In the genomic region with DNA sequence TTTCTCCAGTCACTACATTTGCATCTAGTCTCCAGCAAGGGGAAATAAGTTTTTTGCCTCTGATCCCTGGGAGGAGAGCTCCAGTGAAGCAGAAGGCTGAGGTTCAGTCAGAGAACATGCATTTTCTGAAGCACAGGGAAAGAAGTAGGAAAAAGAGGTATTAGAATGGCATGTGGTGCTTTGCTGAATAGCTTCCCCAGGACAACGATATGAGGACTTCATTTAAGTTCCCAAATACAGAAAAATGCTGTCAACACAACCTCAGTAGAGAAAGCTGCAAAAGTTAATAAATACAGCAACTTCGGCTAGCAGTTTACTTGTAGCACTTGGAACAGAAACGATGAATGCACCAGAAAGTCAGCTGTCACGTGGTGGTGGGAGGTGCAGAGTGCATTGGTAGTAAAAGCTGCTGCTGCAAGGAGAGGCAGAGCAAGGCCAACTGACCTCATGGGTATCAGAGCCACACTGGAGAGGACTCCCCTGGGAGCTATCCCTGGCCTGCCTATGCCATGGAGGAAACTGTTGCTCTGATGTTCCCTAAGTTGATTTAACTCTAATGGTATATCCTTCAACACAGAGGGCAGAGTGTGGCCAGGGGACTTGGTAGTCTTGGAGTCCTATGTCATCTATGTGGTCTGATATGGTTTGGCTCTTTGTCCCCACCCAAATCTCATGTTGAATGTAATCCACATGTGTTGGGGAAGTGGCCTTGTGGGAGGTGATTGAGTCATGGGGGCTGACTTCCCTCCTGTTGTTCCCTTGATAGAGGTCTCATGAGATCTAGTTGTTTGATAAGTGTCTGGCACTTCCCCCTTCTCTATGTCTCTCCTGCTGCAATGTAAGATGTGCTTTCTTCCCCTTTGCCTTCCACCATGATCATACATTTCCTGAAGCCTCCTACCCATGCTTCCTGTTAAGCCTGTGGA, we compare ENCODE assay signal across 18 cellular contexts.
A peak's percentile ranks its signal among the peaks of the same experiment; 100 is the strongest.
DNase-seq lines count a peak whose midpoint lies in the region; ATAC-seq, FAIRE-seq and TF ChIP-seq lines count a peak whose summit lies in the region.
"Had no signal": no experiment of that assay in that cellular context is flagged by ENCODE, and none has a peak within 500 bp of the region (broad histone marks: within the 10 kb centered on the region; RNA-seq: fewer than 3 reads in every experiment).

No MANE protein-coding gene starts in this region.

- H3K23me2 ChIP-seq in H1 (ENCODE audit: low read depth, low read length), result no peaks in the 10 kb centered on the region

- H3K14ac ChIP-seq in H1 (ENCODE audit: insufficient read length), result no peak overlapping the region

- H2BK20ac ChIP-seq in H1 (ENCODE audit: low read length), result no peak overlapping the region

- no peak overlapping the region for H3K4ac ChIP-seq in H1 (replicated peaks; ENCODE audit: insufficient read length, low read depth, low read length)

- H3K27ac ChIP-seq in HepG2 (ENCODE audit: extremely low read length, insufficient read depth, low read length) (no peak overlapping the region), right lobe of liver (no peak overlapping the region), H1 (ENCODE audit: low read depth, low read length) (no peak overlapping the region; the same call in 1 of the 2 replicates), upper lobe of right lung (no peak overlapping the region), PC-9 (no peak overlapping the region)
- H3K27ac ChIP-seq: heart right ventricle, Peyer's patch, skin epidermis, stomach had no signal

- POLR2A ChIA-PET in HepG2 (lab: Yijun Ruan, JAX) (no interaction called here), H1 (lab: Charles Lee; ENCODE audit: partially characterized antibody) (no interaction called here), PC-9 (lab: Charles Lee; ENCODE audit: unreplicated experiment) (no interaction called here)

- no peaks in the 10 kb centered on the region for H3K9me2 ChIP-seq in PC-9 (ENCODE audit: insufficient read depth)

- no peak overlapping the region for H3K18ac ChIP-seq in H1 (ENCODE audit: extremely low read depth, low read length)

- H4K8ac ChIP-seq in H1 (ENCODE audit: extremely low read depth, insufficient read depth, low read length), result no peak overlapping the region

- no peak for TF ChIP-seq RAD21 in HepG2 (CRISPR knock-in tag; IDR thresholded peaks at IDR 0.05)
- TF ChIP-seq RAD21 in H1 (IDR thresholded peaks at IDR 0.05 in 1 of 2, conservative IDR thresholded peaks at IDR 0.05 in 1 of 2; ENCODE audit: low read depth in 2 of 2, low read length in 2 of 2), result no peak

- H3K36me3 ChIP-seq in HepG2 (replicated peaks in 1 of 2; ENCODE audit: control insufficient read depth in 1 of 2, insufficient read depth in 2 of 2, low read length in 2 of 2) (no peaks in the 10 kb centered on the region), right lobe of liver (no peaks in the 10 kb centered on the region), H1 (ENCODE audit: control insufficient read depth in 2 of 4, insufficient read depth in 4 of 4, low read length in 3 of 4) (no peaks in the 10 kb centered on the region), upper lobe of right lung (no peaks in the 10 kb centered on the region), PC-9 (ENCODE audit: low read depth) (no peaks in the 10 kb centered on the region)
- H3K36me3 ChIP-seq: heart right ventricle, Peyer's patch, stomach had no signal

- CTCF ChIA-PET in HepG2 (lab: Yijun Ruan, JAX; ENCODE audit: low intra/inter-chr PET ratio, low total read pairs) (no interaction called here), H1 (lab: Charles Lee; ENCODE audit: partially characterized antibody) (interaction anchor here (1.0 to 1.2 kb wide), 2 partner anchors 10 to 208 kb away, joined by 3 read pairs; no protein-coding TSS in a partner anchor), PC-9 (lab: Charles Lee) (no interaction called here)

- BruUV-seq in HepG2 (replicated peaks; lab: Mats Ljungman, UMichigan), result no TSS peak
- BruUV-seq in PC-9 (replicated peaks; lab: Mats Ljungman, UMichigan), result no TSS peak

- H2BK12ac ChIP-seq in H1 (ENCODE audit: low read depth, low read length), result no peak overlapping the region

- FAIRE-seq in HepG2 (lab: Jason Lieb, UNC), result no peak
- FAIRE-seq in H1 (lab: Jason Lieb, UNC), result no peak

- H2BK5ac ChIP-seq in H1 (ENCODE audit: low read depth, low read length), result no peak overlapping the region

- H2BK15ac ChIP-seq in H1 (ENCODE audit: low read length), result no peak overlapping the region

- no peak for ATAC-seq in HepG2
- ATAC-seq in right lobe of liver, result no peak
- ATAC-seq in upper lobe of right lung, result peak; percentile 75
- no peak for ATAC-seq in HG02571 (IDR thresholded peaks at IDR 0.05; ENCODE audit: unreplicated experiment)
- ATAC-seq: activated CD8-positive, alpha-beta memory T cell treated with anti-CD3 and anti-CD28 coated beads, Interleukin-2, amount 10 ng/mL, durations not matched to agents 7 days and 5 days; heart right ventricle had no signal

- no peak overlapping the region for H4K5ac ChIP-seq in H1 (ENCODE audit: insufficient read length, low read depth, low read length)

- H3K4me2 ChIP-seq in HepG2 (ENCODE audit: low read depth, low read length), result no peak overlapping the region; the same call in 1 of the 2 replicates
- no peak overlapping the region for H3K4me2 ChIP-seq in H1 (ENCODE audit: insufficient read depth in 1 of 2, low read depth in 2 of 2, low read length in 2 of 2)
- no peak overlapping the region for H3K4me2 ChIP-seq in PC-9

- TF ChIP-seq EP300 in HepG2 (IDR thresholded peaks at IDR 0.05; ENCODE audit: low read depth in 2 of 2, low read length in 2 of 2), result no peak
- TF ChIP-seq EP300 in HepG2 (CRISPR knock-in tag; IDR thresholded peaks at IDR 0.05; ENCODE audit: borderline replicate concordance), result no peak
- no peak for TF ChIP-seq EP300 in H1 (IDR thresholded peaks at IDR 0.05; ENCODE audit: borderline replicate concordance in 1 of 2, low read depth in 2 of 2, low read length in 2 of 2)

- no peak overlapping the region for H3K23ac ChIP-seq in H1 (ENCODE audit: insufficient read length)

- TF ChIP-seq POLR2A in HepG2 (IDR thresholded peaks at IDR 0.05; ENCODE audit: insufficient read depth in 1 of 2, low read depth in 2 of 2, low read length in 2 of 2) (no peak), right lobe of liver (IDR thresholded peaks at IDR 0.05) (no peak), NB4 (IDR thresholded peaks at IDR 0.05; ENCODE audit: extremely low read depth, insufficient read length) (no peak), H1 (IDR thresholded peaks at IDR 0.05; ENCODE audit: control extremely low read depth in 1 of 2, low read depth in 2 of 2, low read length in 2 of 2) (no peak)

- no peaks in the 10 kb centered on the region for H3K79me1 ChIP-seq in H1 (ENCODE audit: low read depth, low read length)

- H3F3A ChIP-seq in PC-9 (ENCODE audit: insufficient read depth, low read depth), result no peaks in the 10 kb centered on the region

- no peak overlapping the region for H2AFZ ChIP-seq in HepG2 (ENCODE audit: low read length)
- peak overlapping the region; percentile 99 for H2AFZ ChIP-seq in H1 (ENCODE audit: low read length)
- no peak overlapping the region for H2AFZ ChIP-seq in PC-9

- H3K4me3 ChIP-seq in HepG2 (replicated peaks in 1 of 3; ENCODE audit: insufficient read depth in 1 of 3, low read depth in 2 of 3, low read length in 3 of 3), result no peak overlapping the region
- no peak overlapping the region for H3K4me3 ChIP-seq in right lobe of liver
- H3K4me3 ChIP-seq in NB4 (ENCODE audit: low read depth, low read length), result no peak overlapping the region
- H3K4me3 ChIP-seq in H1 (ENCODE audit: extremely low read depth in 1 of 4, insufficient read depth in 2 of 4, low read depth in 3 of 4, low read length in 4 of 4), result no peak overlapping the region
- H3K4me3 ChIP-seq in upper lobe of right lung, result no peak overlapping the region
- H3K4me3 ChIP-seq in PC-9, result no peak overlapping the region
- H3K4me3 ChIP-seq: heart right ventricle, Peyer's patch, skin epidermis, stomach had no signal

- no peak for DNase-seq in HepG2 (ENCODE audit: low spot score)
- no peak for DNase-seq in right lobe of liver
- peak; percentile 86 for DNase-seq in NB4 (ENCODE audit: low read depth)
- no peak for DNase-seq in H1 (ENCODE audit: low read depth in 1 of 2, low spot score in 2 of 2)
- no peak for DNase-seq in upper lobe of right lung
- DNase-seq in PC-9, result no peak
- DNase-seq in NCI-H146 treated with DMSO at 0.1 percent for 48 hours (lab: John Stamatoyannopoulos, UW; ENCODE audit: unreplicated experiment), result no peak
- DNase-seq: activated CD8-positive, alpha-beta memory T cell treated with anti-CD3 and anti-CD28 coated beads, Interleukin-2, amount 10 ng/mL, durations not matched to agents 7 days and 5 days; activated naive CD4-positive, alpha-beta T cell treated with anti-CD3 and anti-CD28 coated beads for 36 hours; heart right ventricle; kidney glomerular epithelial cell; NCI-H1436 treated with DMSO at 0.1 percent for 48 hours; NCI-H446 treated with DMSO at 0.1 percent for 48 hours; occipital lobe; Peyer's patch; stomach had no signal

- H3K56ac ChIP-seq in H1 (replicated peaks; ENCODE audit: insufficient read length, low read depth, low read length), result no peak overlapping the region

- H3K9ac ChIP-seq in HepG2 (ENCODE audit: insufficient read depth, low read depth, low read length) (no peak overlapping the region), H1 (replicated peaks in 1 of 4; ENCODE audit: extremely low read depth in 1 of 4, low read depth in 3 of 4, low read length in 3 of 4) (no peak overlapping the region)

- H3K9me3 ChIP-seq in HepG2 (ENCODE audit: low read length) (no peaks in the 10 kb centered on the region), right lobe of liver (no peaks in the 10 kb centered on the region), H1 (ENCODE audit: insufficient read depth in 2 of 2, low read depth in 1 of 2, low read length in 1 of 2) (no peaks in the 10 kb centered on the region), upper lobe of right lung (no peaks in the 10 kb centered on the region), PC-9 (ENCODE audit: insufficient read depth, low read depth) (peaks cover 7% of the 10 kb centered on the region)
- H3K9me3 ChIP-seq: Peyer's patch, stomach had no signal

- H4K20me1 ChIP-seq in HepG2 (ENCODE audit: insufficient read depth, low read length) (no peaks in the 10 kb centered on the region), H1 (replicated peaks in 1 of 2; ENCODE audit: control insufficient read depth in 1 of 2, insufficient read depth in 2 of 2, low read length in 2 of 2) (no peaks in the 10 kb centered on the region), PC-9 (ENCODE audit: insufficient read depth) (no peaks in the 10 kb centered on the region)

- H3K4me1 ChIP-seq in HepG2 (ENCODE audit: insufficient read depth, low read length) (no peaks in the 10 kb centered on the region), right lobe of liver (no peaks in the 10 kb centered on the region), H1 (replicated peaks in 1 of 4; ENCODE audit: control insufficient read depth in 3 of 4, insufficient read depth in 4 of 4, low read length in 3 of 4) (peaks cover 0 to 8% (median 0%) of the 10 kb centered on the region in 4 experiments; a peak in 3 of 7 replicates), upper lobe of right lung (no peaks in the 10 kb centered on the region), PC-9 (replicated peaks; ENCODE audit: insufficient read depth) (no peaks in the 10 kb centered on the region)
- H3K4me1 ChIP-seq: Peyer's patch, stomach had no signal

- no peak for TF ChIP-seq CTCF in HepG2 (CRISPR knock-in tag; IDR thresholded peaks at IDR 0.05)
- no peak for TF ChIP-seq CTCF in right lobe of liver (IDR thresholded peaks at IDR 0.05)
- no peak for TF ChIP-seq CTCF in NB4 (IDR thresholded peaks at IDR 0.05; ENCODE audit: low read depth, low read length)
- TF ChIP-seq CTCF in H1 (IDR thresholded peaks at IDR 0.05; ENCODE audit: control extremely low read depth in 1 of 3, insufficient read depth in 1 of 3, low read depth in 1 of 3, low read length in 3 of 3), result no peak
- TF ChIP-seq CTCF in upper lobe of right lung (IDR thresholded peaks at IDR 0.05), result no peak
- no peak for TF ChIP-seq CTCF in PC-9 (conservative IDR thresholded peaks at IDR 0.05)

- no peaks in the 10 kb centered on the region for H3K79me2 ChIP-seq in HepG2 (ENCODE audit: insufficient read depth, low read length)
- no peaks in the 10 kb centered on the region for H3K79me2 ChIP-seq in H1 (ENCODE audit: control insufficient read depth in 1 of 2, insufficient read depth in 2 of 2, low read length in 2 of 2)
- H3K79me2 ChIP-seq in PC-9 (ENCODE audit: low read depth), result no peaks in the 10 kb centered on the region

- intact Hi-C loops in HepG2 (cut with micrococcal nuclease; ENCODE audit: unreplicated experiment), result no loop called here
- intact Hi-C loops in right lobe of liver (cut with DNase I), result no loop called here
- intact Hi-C loops in upper lobe of right lung (cut with DNase I), result no loop called here
- intact Hi-C loops in PC-9 (cut with micrococcal nuclease; ENCODE audit: unreplicated experiment), result no loop called here

- H3K27me3 ChIP-seq in HepG2 (ENCODE audit: control insufficient read depth in 1 of 2, insufficient read depth in 2 of 2, low read length in 2 of 2), result no peaks in the 10 kb centered on the region
- H3K27me3 ChIP-seq in right lobe of liver, result no peaks in the 10 kb centered on the region
- H3K27me3 ChIP-seq in H1 (replicated peaks in 1 of 4; ENCODE audit: control insufficient read depth in 3 of 4, extremely low read depth in 1 of 4, insufficient read depth in 3 of 4, low read length in 3 of 4), result no peaks in the 10 kb centered on the region
- no peaks in the 10 kb centered on the region for H3K27me3 ChIP-seq in upper lobe of right lung
- H3K27me3 ChIP-seq in PC-9 (ENCODE audit: insufficient read depth, low read depth), result no peaks in the 10 kb centered on the region
- H3K27me3 ChIP-seq: heart right ventricle, Peyer's patch, stomach had no signal

- H2BK120ac ChIP-seq in H1 (replicated peaks; ENCODE audit: low read depth, low read length), result no peak overlapping the region

- no peak overlapping the region for H2AK5ac ChIP-seq in H1 (ENCODE audit: low read depth, low read length)

- WGBS in HepG2 (ENCODE audit: low lambda C conversion rate), result 9% methylated on average over 4 of the region's 4 CpGs
- WGBS in right lobe of liver (ENCODE audit: insufficient coverage, low coverage, low lambda C conversion rate, missing lambda C conversion rate), result 69% methylated on average over 3 of the region's 4 CpGs
- 78% methylated on average over 4 of the region's 4 CpGs; no CpG with 5 or more reads in 1 of the 2 experiments for WGBS in H1 (ENCODE audit: extremely low coverage in 1 of 2, insufficient coverage in 1 of 2, insufficient read length in 1 of 2, insufficient replicate concordance in 2 of 2, low coverage in 1 of 2, low lambda C conversion rate in 2 of 2, missing lambda C conversion rate in 1 of 2), 2 experiments

- no peak overlapping the region for H4K91ac ChIP-seq in H1 (replicated peaks; ENCODE audit: insufficient read length, low read length)

- in situ Hi-C loops in HepG2 (cut with HindIII; ENCODE audit: extremely low pct_ligation_motif_present, low pct_unique_long_range_greater_than_20kb), result no loop called here
